Comparison of ENCODE assay signal across 1 cellular context in the genomic region with DNA sequence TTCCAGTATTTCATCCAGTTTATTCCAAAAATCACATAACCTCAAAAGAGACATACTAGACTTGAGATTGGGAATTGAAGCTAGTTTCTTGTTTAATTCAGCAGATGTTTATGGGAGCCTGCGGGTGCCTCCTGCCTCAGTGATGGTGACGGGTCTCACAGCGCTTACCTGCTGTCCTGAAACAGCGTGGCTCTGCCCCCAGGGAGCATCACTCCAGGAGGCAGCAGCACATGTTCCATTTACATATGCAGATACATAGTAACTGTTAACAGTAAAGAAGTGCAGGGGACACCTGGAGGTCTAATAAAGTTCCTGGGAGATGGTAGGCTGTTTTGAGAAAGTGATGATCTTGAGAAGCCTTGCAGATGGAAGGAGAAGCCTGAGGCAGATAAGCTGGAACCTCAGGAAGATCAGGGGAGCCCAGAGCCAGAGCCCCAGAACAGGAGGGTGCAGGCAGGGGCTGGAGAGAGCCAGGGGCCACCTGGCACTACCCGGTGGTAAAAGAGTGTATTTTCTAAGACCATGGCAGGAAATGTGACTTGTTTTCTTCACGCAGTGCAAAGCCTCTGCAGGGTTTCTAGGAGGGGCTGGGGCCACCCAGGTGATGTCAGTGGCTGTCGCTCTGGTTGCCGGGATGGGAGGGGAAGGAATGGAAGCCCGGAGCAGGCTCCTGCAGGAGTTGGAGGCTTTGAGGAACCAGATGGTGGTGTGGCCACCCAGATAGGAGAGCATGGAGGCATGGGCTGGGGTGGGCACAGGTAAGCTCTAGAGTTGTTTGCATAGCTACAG.
TF ChIP-seq lines count a peak whose summit lies in the region.

No MANE protein-coding gene starts in this region.

TF ChIP-seq in GM23338, 12 proteins besides CTCF, POLR2A, EP300 and RAD21 (continued from another document):
- TF ChIP-seq ZNF462 (CRISPR knock-in tag; IDR thresholded peaks at IDR 0.05), result no peak
- no peak for TF ChIP-seq JUNB (IDR thresholded peaks at IDR 0.05; ENCODE audit: unreplicated experiment)
- TF ChIP-seq, protein P1, sequence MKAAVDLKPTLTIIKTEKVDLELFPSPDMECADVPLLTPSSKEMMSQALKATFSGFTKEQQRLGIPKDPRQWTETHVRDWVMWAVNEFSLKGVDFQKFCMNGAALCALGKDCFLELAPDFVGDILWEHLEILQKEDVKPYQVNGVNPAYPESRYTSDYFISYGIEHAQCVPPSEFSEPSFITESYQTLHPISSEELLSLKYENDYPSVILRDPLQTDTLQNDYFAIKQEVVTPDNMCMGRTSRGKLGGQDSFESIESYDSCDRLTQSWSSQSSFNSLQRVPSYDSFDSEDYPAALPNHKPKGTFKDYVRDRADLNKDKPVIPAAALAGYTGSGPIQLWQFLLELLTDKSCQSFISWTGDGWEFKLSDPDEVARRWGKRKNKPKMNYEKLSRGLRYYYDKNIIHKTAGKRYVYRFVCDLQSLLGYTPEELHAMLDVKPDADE (IDR thresholded peaks at IDR 0.05), result no peak
- TF ChIP-seq EZH2phosphoT487 (IDR thresholded peaks at IDR 0.05; ENCODE audit: unreplicated experiment), result no peak
- no peak for TF ChIP-seq POLR2AphosphoS5 (IDR thresholded peaks at IDR 0.05; ENCODE audit: low read depth)
- no peak for TF ChIP-seq STAT1 (IDR thresholded peaks at IDR 0.05; ENCODE audit: unreplicated experiment)
- TF ChIP-seq EZH2 (IDR thresholded peaks at IDR 0.05; ENCODE audit: low read depth, unreplicated experiment), result no peak
- TF ChIP-seq REST (IDR thresholded peaks at IDR 0.05; ENCODE audit: unreplicated experiment), result no peak
